6 cellular contexts compared by ENCODE assay signal in genomic region chr11:78271801-78272200, GRCh38.
DNase-seq lines count a peak whose midpoint lies in the region; TF ChIP-seq lines count a peak whose summit lies in the region.
"Not testable (repeated sequence)": the region's sequence is repeated elsewhere in the genome, so short reads cannot be mapped to it uniquely, and the experiment has no call there.

No MANE protein-coding gene starts in this region.

- H3K36me3 Mint-ChIP-seq in Caco-2 (ENCODE audit: insufficient read depth, unreplicated experiment) = peaks cover 46% of the 10 kb centered on the region
- peaks cover 35% of the 10 kb centered on the region for H3K36me3 Mint-ChIP-seq in glutamatergic neuron (ENCODE audit: unreplicated experiment)

- not testable (repeated sequence) for DNase-seq in Caco-2, glutamatergic neuron

- H3K4me1 ChIP-seq in Caco-2 = not testable (repeated sequence)
- peaks cover 4 to 15% of the 10 kb centered on the region in 2 experiments for H3K4me1 ChIP-seq in neutrophil (ENCODE audit: control insufficient read depth in 1 of 2, insufficient read depth in 1 of 2, low read depth in 1 of 2, low read length in 1 of 2)

- H3K4me1 Mint-ChIP-seq in Caco-2 (ENCODE audit: low read depth, unreplicated experiment); glutamatergic neuron (ENCODE audit: low read depth, unreplicated experiment): not testable (repeated sequence)

- H3K27me3 ChIP-seq in Caco-2 (replicated peaks; ENCODE audit: control insufficient read depth, insufficient read depth, low read length); neutrophil: not testable (repeated sequence)

- H3K27me3 Mint-ChIP-seq in Caco-2 (ENCODE audit: insufficient read depth, unreplicated experiment); glutamatergic neuron (ENCODE audit: unreplicated experiment): not testable (repeated sequence)

- H3K4me3 Mint-ChIP-seq in Caco-2 (ENCODE audit: unreplicated experiment) = not testable (repeated sequence)
- peak overlapping the region; percentile 43 for H3K4me3 Mint-ChIP-seq in glutamatergic neuron (ENCODE audit: unreplicated experiment)

- peak overlapping the region; percentile 17 for H3K27ac Mint-ChIP-seq in Caco-2 (ENCODE audit: unreplicated experiment)
- H3K27ac Mint-ChIP-seq in glutamatergic neuron (ENCODE audit: unreplicated experiment) = not testable (repeated sequence)

- H3K9me3 Mint-ChIP-seq in Caco-2 (ENCODE audit: unreplicated experiment) (peaks cover 35% of the 10 kb centered on the region), glutamatergic neuron (ENCODE audit: unreplicated experiment) (peaks cover 13% of the 10 kb centered on the region)

- CTCF ChIA-PET in Caco-2 (lab: Charles Lee) = not testable (repeated sequence)

- H3K27ac ChIP-seq in angular gyrus (ENCODE audit: low read depth, low read length) (peak overlapping the region; percentile 71), cingulate gyrus (ENCODE audit: low read depth, low read length) (peak overlapping the region; percentile 75), neutrophil (peak overlapping the region; percentile 69), temporal lobe (ENCODE audit: low read depth, low read length) (peak overlapping the region; percentile 90)

- peaks cover 19% of the 10 kb centered on the region for H3K9me3 ChIP-seq in Caco-2
- not testable (repeated sequence) for H3K9me3 ChIP-seq in neutrophil

- POLR2A ChIA-PET in Caco-2 (lab: Charles Lee) = not testable (repeated sequence)

- not testable (repeated sequence) for TF ChIP-seq CTCF in Caco-2 (IDR thresholded peaks at IDR 0.05; ENCODE audit: insufficient read depth in 1 of 2, low read depth in 1 of 2, low read length in 1 of 2, severe bottlenecking in 1 of 2, unreplicated experiment in 1 of 2); glutamatergic neuron (IDR thresholded peaks at IDR 0.05; ENCODE audit: partially characterized antibody, unreplicated experiment); neutrophil (IDR thresholded peaks at IDR 0.05)

- H3K36me3 ChIP-seq in Caco-2 (ENCODE audit: control insufficient read depth, insufficient read depth, low read length) = not testable (repeated sequence)
- H3K36me3 ChIP-seq in neutrophil = peaks cover 11% of the 10 kb centered on the region

- H3K4me3 ChIP-seq in Caco-2 (ENCODE audit: low read depth, low read length); neutrophil (ENCODE audit: low read depth in 1 of 2, low read length in 1 of 2): not testable (repeated sequence)

- BruUV-seq in Caco-2 (replicated peaks; lab: Mats Ljungman, UMichigan) = not testable (repeated sequence)

- intact Hi-C loops in Caco-2 (cut with micrococcal nuclease; ENCODE audit: unreplicated experiment) = not testable (repeated sequence)
